In the genomic region with DNA sequence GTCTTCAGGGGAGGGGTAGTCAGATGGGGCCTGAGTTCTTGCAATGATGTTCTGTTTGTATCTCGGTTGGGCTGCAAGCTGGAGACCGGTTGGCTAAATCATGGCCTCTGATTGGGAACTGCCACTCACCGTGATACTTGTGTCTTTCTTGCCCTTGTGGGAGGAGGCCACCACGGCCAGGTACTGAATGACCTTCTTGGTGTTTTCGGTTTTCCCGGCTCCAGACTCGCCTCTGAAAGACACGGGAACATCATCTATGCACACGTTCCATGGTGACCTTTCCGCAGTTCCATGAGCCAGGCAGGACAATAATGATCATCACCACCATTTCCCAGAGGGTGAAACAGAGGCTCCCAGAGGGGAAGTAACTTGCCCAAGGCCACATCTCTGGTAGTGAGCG, we compare ENCODE assay signal across 1 cellular context.
TF ChIP-seq lines count a peak whose summit lies in the region.

No MANE protein-coding gene starts in this region.

TF ChIP-seq in H1, 55 proteins besides CTCF, POLR2A, EP300 and RAD21:
- TF ChIP-seq TBP (IDR thresholded peaks at IDR 0.05; ENCODE audit: low read depth, low read length), result no peak
- TF ChIP-seq NANOG (IDR thresholded peaks at IDR 0.05; ENCODE audit: insufficient read depth, low read depth, low read length, poor library complexity, severe bottlenecking), result no peak
- no peak for TF ChIP-seq SP4 (IDR thresholded peaks at IDR 0.05; ENCODE audit: low read length)
